ENCODE assay signal across 10 cellular contexts in genomic region chr18:26159353-26159752, GRCh38. TPM values are rescaled to one million over a fixed set of nuclear protein-coding genes. Genes with fewer than 3 reads are reported as not detected.
A peak's percentile ranks its signal among the peaks of the same experiment; 100 is the strongest.
DNase-seq lines count a peak whose midpoint lies in the region; ATAC-seq and TF ChIP-seq lines count a peak whose summit lies in the region.
"Had no signal": no experiment of that assay in that cellular context is flagged by ENCODE, and none has a peak within 500 bp of the region (broad histone marks: within the 10 kb centered on the region; RNA-seq: fewer than 3 reads in every experiment).

No MANE protein-coding gene starts in this region.

- H3K9me3 Mint-ChIP-seq in glutamatergic neuron (ENCODE audit: unreplicated experiment): no peaks in the 10 kb centered on the region
- H3K9me3 Mint-ChIP-seq in activated CD4-positive, alpha-beta T cell treated with anti-CD3 and anti-CD28 coated beads, Interleukin-2, amount 10 ng/mL, durations not matched to agents 7 days and 5 days: no peaks in the 10 kb centered on the region
- H3K9me3 Mint-ChIP-seq: dendritic cell treated with granulocyte-macrophage colony-stimulating factor and Interleukin-4, amounts not matched to agents 40 ng/mL and 50 ng/mL, for 4 days had no signal

- H3K4me3 ChIP-seq in RWPE2 (ENCODE audit: severe bottlenecking): no peak overlapping the region

- H3K27me3 ChIP-seq in RWPE2 (ENCODE audit: insufficient read depth, poor library complexity, severe bottlenecking): no peaks in the 10 kb centered on the region

- POLR2A ChIA-PET in HEK293T (lab: Yijun Ruan, JAX): no interaction called here
- POLR2A ChIA-PET in activated CD4-positive, alpha-beta T cell treated with anti-CD3 and anti-CD28 coated beads, Interleukin-2, amount 10 ng/mL, durations not matched to agents 7 days and 5 days (lab: Charles Lee): no interaction called here

- H3K9me3 ChIP-seq in RWPE2 (ENCODE audit: severe bottlenecking): no peaks in the 10 kb centered on the region

- H3K36me3 Mint-ChIP-seq in glutamatergic neuron (ENCODE audit: unreplicated experiment): no peaks in the 10 kb centered on the region
- no peaks in the 10 kb centered on the region for H3K36me3 Mint-ChIP-seq in activated CD4-positive, alpha-beta T cell treated with anti-CD3 and anti-CD28 coated beads, Interleukin-2, amount 10 ng/mL, durations not matched to agents 7 days and 5 days (ENCODE audit: low read depth)

- peak; percentile 36 for TF ChIP-seq CTCF in RWPE2 (IDR thresholded peaks at IDR 0.05; ENCODE audit: poor library complexity, severe bottlenecking)
- peak; percentile 30 for TF ChIP-seq CTCF in glutamatergic neuron (IDR thresholded peaks at IDR 0.05; ENCODE audit: partially characterized antibody, unreplicated experiment)

- CTCF ChIA-PET in HEK293T (lab: Yijun Ruan, JAX): interaction anchor here (1.3 kb wide), 1 partner anchor 13 kb away, joined by 3 read pairs; no protein-coding TSS in a partner anchor
- CTCF ChIA-PET in activated CD4-positive, alpha-beta T cell treated with anti-CD3 and anti-CD28 coated beads, Interleukin-2, amount 10 ng/mL, durations not matched to agents 7 days and 5 days (lab: Charles Lee): no interaction called here

- DNase-seq in D341Med (ENCODE audit: low spot score) (peak; percentile 32), HEK293T (ENCODE audit: extremely low spot score) (peak; percentile 17), RWPE2 (ENCODE audit: low spot score) (no peak), glutamatergic neuron (no peak), NCI-H2227 treated with DMSO at 0.1 percent for 48 hours (lab: John Stamatoyannopoulos, UW) (no peak), occipital lobe (lab: John Stamatoyannopoulos, UW) (no peak)
- DNase-seq in activated naive CD4-positive, alpha-beta T cell treated with Interleukin-2 at 50 U/mL for 16 hours: no peak
- DNase-seq in activated CD4-positive, alpha-beta T cell treated with anti-CD3 and anti-CD28 coated beads, Interleukin-2, amount 10 ng/mL, durations not matched to agents 7 days and 5 days: no peak
- DNase-seq: posterior cingulate gyrus had no signal

- no peak for ATAC-seq in RWPE2 (ENCODE audit: low read depth)

- H3K4me1 Mint-ChIP-seq in glutamatergic neuron (ENCODE audit: low read depth, unreplicated experiment): no peaks in the 10 kb centered on the region
- no peaks in the 10 kb centered on the region for H3K4me1 Mint-ChIP-seq in activated CD4-positive, alpha-beta T cell treated with anti-CD3 and anti-CD28 coated beads, Interleukin-2, amount 10 ng/mL, durations not matched to agents 7 days and 5 days

- no peaks in the 10 kb centered on the region for H3K36me3 ChIP-seq in RWPE2 (ENCODE audit: low read depth)

- no peak overlapping the region for H3K27ac Mint-ChIP-seq in glutamatergic neuron (ENCODE audit: unreplicated experiment)
- H3K27ac Mint-ChIP-seq in activated CD4-positive, alpha-beta T cell treated with anti-CD3 and anti-CD28 coated beads, Interleukin-2, amount 10 ng/mL, durations not matched to agents 7 days and 5 days: no peak overlapping the region
- H3K27ac Mint-ChIP-seq: dendritic cell treated with granulocyte-macrophage colony-stimulating factor and Interleukin-4, amounts not matched to agents 40 ng/mL and 50 ng/mL, for 4 days had no signal

- no peaks in the 10 kb centered on the region for H3K4me1 ChIP-seq in RWPE2 (ENCODE audit: insufficient read depth, poor library complexity, severe bottlenecking)

- H3K27ac ChIP-seq in RWPE2 (ENCODE audit: poor library complexity, severe bottlenecking): no peak overlapping the region

- H3K4me3 Mint-ChIP-seq in glutamatergic neuron (ENCODE audit: unreplicated experiment): no peak overlapping the region
- H3K4me3 Mint-ChIP-seq in activated CD4-positive, alpha-beta T cell treated with anti-CD3 and anti-CD28 coated beads, Interleukin-2, amount 10 ng/mL, durations not matched to agents 7 days and 5 days: no peak overlapping the region
- H3K4me3 Mint-ChIP-seq: dendritic cell treated with granulocyte-macrophage colony-stimulating factor and Interleukin-4, amounts not matched to agents 40 ng/mL and 50 ng/mL, for 4 days had no signal

- H3K27me3 Mint-ChIP-seq in glutamatergic neuron (ENCODE audit: unreplicated experiment): no peaks in the 10 kb centered on the region
- H3K27me3 Mint-ChIP-seq in activated CD4-positive, alpha-beta T cell treated with anti-CD3 and anti-CD28 coated beads, Interleukin-2, amount 10 ng/mL, durations not matched to agents 7 days and 5 days: peaks cover 2% of the 10 kb centered on the region
- H3K27me3 Mint-ChIP-seq: dendritic cell treated with granulocyte-macrophage colony-stimulating factor and Interleukin-4, amounts not matched to agents 40 ng/mL and 50 ng/mL, for 4 days had no signal

TF ChIP-seq in HEK293T, 16 proteins besides CTCF, POLR2A, EP300 and RAD21:
- TF ChIP-seq FOXA1 (IDR thresholded peaks at IDR 0.05) (no peak), ARNT (IDR thresholded peaks at IDR 0.05) (no peak), BHLHE40 (IDR thresholded peaks at IDR 0.05; ENCODE audit: borderline replicate concordance) (no peak), ELF4 (IDR thresholded peaks at IDR 0.05) (no peak), PKNOX1 (IDR thresholded peaks at IDR 0.05) (no peak), FOXK2 (IDR thresholded peaks at IDR 0.05) (no peak), FOXM1 (IDR thresholded peaks at IDR 0.05; ENCODE audit: borderline replicate concordance) (no peak), LEF1 (IDR thresholded peaks at IDR 0.05; ENCODE audit: borderline replicate concordance) (no peak), HDGF (IDR thresholded peaks at IDR 0.05; ENCODE audit: borderline replicate concordance) (no peak), L3MBTL2 (conservative IDR thresholded peaks at IDR 0.05) (no peak), CTBP1 (IDR thresholded peaks at IDR 0.05; ENCODE audit: borderline replicate concordance) (no peak), NFRKB (IDR thresholded peaks at IDR 0.05) (no peak), TARDBP (IDR thresholded peaks at IDR 0.05) (no peak), ZNF384 (IDR thresholded peaks at IDR 0.05) (no peak), SP1 (IDR thresholded peaks at IDR 0.05) (no peak), SUZ12 (IDR thresholded peaks at IDR 0.05) (no peak)

RNA-seq across cellular contexts. Expression of gene PSMA8, which starts 25.7 kb away (rescaled TPM):
- not detected for total RNA-seq in glutamatergic neuron (ENCODE audit: unreplicated experiment)
- 1 to 10 TPM in 1 of 2 experiments, under 1 TPM in 1; 0.89 to 1.2 TPM for total RNA-seq in activated CD4-positive, alpha-beta T cell treated with anti-CD3 and anti-CD28 coated beads, Interleukin-2, amount 10 ng/mL, durations not matched to agents 7 days and 5 days
- total RNA-seq in occipital lobe: not detected

Comparison
In these comparisons a context has a peak if more than half of its experiments do, and no peak if none do; other contexts are left out.
1. DNase-seq: peak in D341Med (single experiment) and HEK293T (single experiment); none in RWPE2 (single experiment), glutamatergic neuron (single experiment), NCI-H2227 treated with DMSO at 0.1 percent for 48 hours (single experiment), activated naive CD4-positive, alpha-beta T cell treated with Interleukin-2 at 50 U/mL for 16 hours (single experiment), activated CD4-positive, alpha-beta T cell treated with anti-CD3 and anti-CD28 coated beads, Interleukin-2, amount 10 ng/mL, durations not matched to agents 7 days and 5 days (single experiment) and occipital lobe (single experiment).